Comparison of ENCODE assay signal across 12 cellular contexts in the genomic region with DNA sequence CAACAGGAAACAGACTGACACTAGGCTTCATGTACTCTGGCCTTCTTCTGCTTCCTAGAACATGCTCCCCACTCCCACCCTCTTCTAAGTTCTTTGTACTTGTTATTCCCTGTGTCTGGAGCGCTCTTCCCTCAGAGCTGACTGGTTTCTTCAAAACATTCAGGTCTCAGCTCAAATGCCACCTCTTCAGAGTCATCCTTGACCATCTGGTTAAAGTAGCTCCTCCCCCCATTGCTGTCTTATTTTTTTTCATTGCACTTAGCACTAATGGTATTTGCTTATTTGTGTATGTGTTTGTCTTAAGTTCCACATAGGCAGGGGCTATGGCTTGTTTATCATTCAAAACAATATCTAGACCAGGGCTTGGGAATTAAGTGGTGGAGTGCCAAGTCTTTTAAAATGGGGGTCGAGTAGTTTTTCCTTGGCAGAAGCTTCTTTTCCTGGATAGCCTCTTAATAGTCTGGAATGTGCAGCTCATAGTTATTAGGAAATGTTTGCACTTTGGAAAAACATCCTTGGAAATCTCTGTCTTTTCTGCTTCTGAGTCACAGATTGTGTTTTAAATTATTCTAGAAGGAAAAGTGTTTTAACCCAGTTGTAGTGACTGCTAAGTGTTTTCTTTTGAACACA. TPM values are rescaled to one million over a fixed set of nuclear protein-coding genes. Genes with fewer than 3 reads are reported as not detected.
DNase-seq lines count a peak whose midpoint lies in the region; ATAC-seq, FAIRE-seq and TF ChIP-seq lines count a peak whose summit lies in the region.
"Had no signal": no experiment of that assay in that cellular context is flagged by ENCODE, and none has a peak within 500 bp of the region (broad histone marks: within the 10 kb centered on the region; RNA-seq: fewer than 3 reads in every experiment).

No MANE protein-coding gene starts in this region.

- H3K4ac ChIP-seq in IMR-90 (ENCODE audit: low read depth, low read length), result peak overlapping the region; percentile 12; the same call in 1 of the 2 replicates

- H3K18ac ChIP-seq in IMR-90 (ENCODE audit: low read depth, low read length), result no peak overlapping the region; the same call in 1 of the 2 replicates

- H3K4me2 ChIP-seq in IMR-90 (ENCODE audit: low read depth, low read length), result peak overlapping the region; percentile 84

- intact Hi-C loops in IMR-90 (cut with micrococcal nuclease), result loop anchor here (5.0 kb wide), 2 partner anchors 56 to 101 kb away; no protein-coding TSS in a partner anchor

- H2BK20ac ChIP-seq in IMR-90 (ENCODE audit: low read depth, low read length), result no peak overlapping the region

- H3K27ac ChIP-seq in IMR-90 (ENCODE audit: insufficient read depth, low read length), result peak overlapping the region; percentile 73; the same call in 1 of the 2 replicates
- H3K27ac ChIP-seq: ovary had no signal

- in situ Hi-C loops in IMR-90 (cut with MboI; ENCODE audit: low sequenced_read_pairs), result no loop called here

- POLR2A ChIA-PET in IMR-90 (lab: Charles Lee; ENCODE audit: unreplicated experiment), result interaction anchor here (0.6 to 1.0 kb wide), 3 partner anchors 15 to 51 kb away, joined by 3 to 5 read pairs (median 5); no protein-coding TSS in a partner anchor

- no peak overlapping the region for H4K5ac ChIP-seq in IMR-90 (ENCODE audit: low read depth, low read length)

- H3K14ac ChIP-seq in IMR-90 (replicated peaks; ENCODE audit: low read depth, low read length), result peak overlapping the region; percentile 26; the same call in 1 of the 2 replicates

- H3K27me3 ChIP-seq in IMR-90 (ENCODE audit: control insufficient read depth, insufficient read depth, low read length), result no peaks in the 10 kb centered on the region
- H3K27me3 ChIP-seq: ovary had no signal

- TF ChIP-seq RAD21 in IMR-90 (IDR thresholded peaks at IDR 0.05; ENCODE audit: low read length), result no peak

- peak overlapping the region in 1 of 2 experiments; percentile 51; a peak in 1 of 4 replicates for H4K8ac ChIP-seq in IMR-90 (ENCODE audit: low read depth in 2 of 2, low read length in 2 of 2)

- H3K4me3 ChIP-seq in IMR-90 (ENCODE audit: insufficient read depth, low read depth, low read length) (no peak overlapping the region), choroid plexus epithelial cell (ENCODE audit: low read depth, low read length) (no peak overlapping the region)
- H3K4me3 ChIP-seq: ovary had no signal

- no peak overlapping the region for H3K56ac ChIP-seq in IMR-90 (ENCODE audit: extremely low read depth, insufficient read depth, low read length)

- dilution Hi-C loops in IMR-90 (cut with HindIII; ENCODE audit: low sequenced_read_pairs, unreplicated experiment), result no loop called here

- ATAC-seq in IMR-90 (ENCODE audit: low read depth), result peak; percentile 74
- no peak for ATAC-seq in HG03135 (IDR thresholded peaks at IDR 0.05; ENCODE audit: unreplicated experiment)

- H3K4me1 ChIP-seq in IMR-90 (ENCODE audit: control insufficient read depth, insufficient read depth, low read length), result peaks cover 28% of the 10 kb centered on the region

- WGBS in IMR-90 (ENCODE audit: extremely low coverage in 2 of 2, insufficient read length in 1 of 2), 2 experiments, result no CpG with 5 or more reads among the region's 2 CpGs

- H2AK9ac ChIP-seq in IMR-90 (replicated peaks; ENCODE audit: low read depth, low read length, poor library complexity), result no peak overlapping the region

- H4K91ac ChIP-seq in IMR-90 (ENCODE audit: insufficient read depth, low read depth, low read length), result peak overlapping the region; percentile 28; the same call in 1 of the 2 replicates

- no peak for TF ChIP-seq POLR2A in IMR-90 (IDR thresholded peaks at IDR 0.05; ENCODE audit: low read depth, low read length)

- DNase-seq in AG08396 (ENCODE audit: low spot score), result peak; percentile 21
- peak; percentile 75 for DNase-seq in IMR-90
- peak; percentile 52 for DNase-seq in choroid plexus epithelial cell (ENCODE audit: low read depth)
- peak; percentile 37 for DNase-seq in myocyte (ENCODE audit: low read depth)
- DNase-seq in occipital lobe (lab: John Stamatoyannopoulos, UW), result no peak
- DNase-seq in D721Med (ENCODE audit: insufficient read length, low spot score), result no peak
- DNase-seq in kidney glomerular epithelial cell (lab: John Stamatoyannopoulos, UW), result no peak
- DNase-seq: activated naive CD4-positive, alpha-beta T cell; Caco-2; hypothalamus; ovary had no signal

- H3K23ac ChIP-seq in IMR-90 (ENCODE audit: low read depth, low read length), result peak overlapping the region; percentile 48; the same call in 1 of the 2 replicates

- H2BK15ac ChIP-seq in IMR-90 (ENCODE audit: low read depth, low read length), result 0 out of 3 replicates have a peak overlapping the region, but pooled peaks have one; percentile 3

- CTCF ChIA-PET in IMR-90 (lab: Yijun Ruan, JAX), result interaction anchor here (0.6 to 0.9 kb wide), 3 partner anchors 16 to 87 kb away, joined by 3 read pairs; no protein-coding TSS in a partner anchor

- H2AK5ac ChIP-seq in IMR-90 (ENCODE audit: low read depth, low read length), result peak overlapping the region; percentile 77; the same call in 1 of the 2 replicates

- H4K20me1 ChIP-seq in IMR-90 (ENCODE audit: insufficient read depth, low read length), result peaks cover 37% of the 10 kb centered on the region

- peak overlapping the region; percentile 63 for H2BK5ac ChIP-seq in IMR-90 (ENCODE audit: low read depth, low read length, poor library complexity, severe bottlenecking)

- no peaks in the 10 kb centered on the region for H3K9me3 ChIP-seq in IMR-90 (ENCODE audit: control insufficient read depth, insufficient read depth, low read length)
- H3K9me3 ChIP-seq: Caco-2, ovary had no signal

- no TSS peak for BruUV-seq in IMR-90 (replicated peaks; lab: Mats Ljungman, UMichigan)

- H2AFZ ChIP-seq in IMR-90 (replicated peaks; ENCODE audit: low read length, poor library complexity), result no peak overlapping the region

- no peak for TF ChIP-seq CTCF in IMR-90 (conservative IDR thresholded peaks at IDR 0.05; ENCODE audit: low read depth, low read length)
- no peak for TF ChIP-seq CTCF in choroid plexus epithelial cell (conservative IDR thresholded peaks at IDR 0.05; ENCODE audit: low read depth, low read length)
- no peak for TF ChIP-seq CTCF in D721Med (IDR thresholded peaks at IDR 0.05; ENCODE audit: insufficient read depth, missing control alignments)

- peak overlapping the region; percentile 1; the same call in 1 of the 2 replicates for H2BK120ac ChIP-seq in IMR-90 (ENCODE audit: low read depth, low read length)

- H3K9ac ChIP-seq in IMR-90 (ENCODE audit: low read depth, low read length), result no peak overlapping the region

- peaks cover 2% of the 10 kb centered on the region for H3K36me3 ChIP-seq in IMR-90 (ENCODE audit: control insufficient read depth, insufficient read depth, low read length)
- H3K36me3 ChIP-seq: ovary had no signal

- H3K79me1 ChIP-seq in IMR-90 (ENCODE audit: low read depth in 1 of 2, low read length in 2 of 2), result peaks cover 30 to 78% of the 10 kb centered on the region in 2 experiments

- H3K9me1 ChIP-seq in IMR-90 (ENCODE audit: insufficient read depth, low read length), result peaks cover 18% of the 10 kb centered on the region

- FAIRE-seq in D721Med (lab: Jason Lieb, UNC), result no peak

TF ChIP-seq in IMR-90, 13 proteins besides CTCF, POLR2A, EP300 and RAD21:
- TF ChIP-seq CEBPB (IDR thresholded peaks at IDR 0.05; ENCODE audit: low read depth, low read length), result peak; percentile 53
- no peak for TF ChIP-seq RFX5 (IDR thresholded peaks at IDR 0.05; ENCODE audit: low read depth, low read length)

RNA-seq across cellular contexts. Expression of a gene that starts 60.0 kb away (rescaled TPM):
- total RNA-seq in IMR-90 (2012; rRNA removed), result 7.7 and 15.8 TPM in 2 replicates
- polyA plus RNA-seq in IMR-90 (2012; rRNA removed), result 20.5 and 21.1 TPM in 2 replicates
- 4.4 and 6.5 TPM in 2 replicates for polyA plus RNA-seq in IMR-90 (2012; cell fraction: cytosol; rRNA removed)
- polyA plus RNA-seq in IMR-90 (2012; cell fraction: nucleus; rRNA removed; ENCODE audit: low replicate concordance), result 3.3 and 9.8 TPM in 2 replicates
- total RNA-seq in myocyte, result 16.5 and 17.3 TPM in 2 replicates
- 62.0 TPM for polyA plus RNA-seq in myocyte (2012)
- 39.3 TPM for total RNA-seq in occipital lobe

Comparison
In these comparisons a context has a peak if more than half of its experiments do, and no peak if none do; other contexts are left out.
1. DNase-seq: peak in AG08396 (single experiment), IMR-90 (single experiment), choroid plexus epithelial cell (single experiment) and myocyte (single experiment); none in occipital lobe (single experiment), D721Med (single experiment) and kidney glomerular epithelial cell (single experiment).